1 cellular context compared by ENCODE assay signal in the genomic region with DNA sequence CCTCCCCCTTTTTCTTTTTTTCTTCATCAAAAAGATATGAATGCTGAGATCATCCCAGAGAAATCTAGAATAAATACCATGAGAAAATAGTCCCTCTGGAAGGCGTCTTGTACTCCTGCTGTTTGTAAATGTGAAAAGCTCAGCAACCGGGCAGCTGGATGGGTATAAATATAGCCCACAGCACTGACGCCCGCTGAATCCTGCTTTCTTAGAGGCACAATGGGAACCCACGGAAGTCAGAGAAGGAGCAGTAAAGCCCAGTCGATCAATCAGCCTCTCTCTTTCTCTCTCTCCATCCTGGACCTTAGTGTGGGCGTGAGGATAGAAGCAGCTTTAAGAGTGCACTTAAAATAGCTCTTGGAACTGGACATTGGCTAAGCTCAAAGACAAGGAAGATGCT.
TF ChIP-seq lines count a peak whose summit lies in the region.

No MANE protein-coding gene starts in this region.

TF ChIP-seq in GM23338, 12 proteins besides CTCF, POLR2A, EP300 and RAD21 (continued from another document):
- TF ChIP-seq ZNF462 (CRISPR knock-in tag; IDR thresholded peaks at IDR 0.05) (no peak), STAT1 (IDR thresholded peaks at IDR 0.05; ENCODE audit: unreplicated experiment) (no peak), CREB1 (CRISPR knock-in tag; IDR thresholded peaks at IDR 0.05; ENCODE audit: low read depth) (no peak), NANOG (IDR thresholded peaks at IDR 0.05; ENCODE audit: borderline replicate concordance) (no peak), EZH2 (IDR thresholded peaks at IDR 0.05; ENCODE audit: low read depth, unreplicated experiment) (no peak), JUNB (IDR thresholded peaks at IDR 0.05; ENCODE audit: unreplicated experiment) (no peak), POLR2AphosphoS5 (IDR thresholded peaks at IDR 0.05; ENCODE audit: low read depth) (no peak)
